11 cellular contexts compared by ENCODE assay signal in the genomic region with DNA sequence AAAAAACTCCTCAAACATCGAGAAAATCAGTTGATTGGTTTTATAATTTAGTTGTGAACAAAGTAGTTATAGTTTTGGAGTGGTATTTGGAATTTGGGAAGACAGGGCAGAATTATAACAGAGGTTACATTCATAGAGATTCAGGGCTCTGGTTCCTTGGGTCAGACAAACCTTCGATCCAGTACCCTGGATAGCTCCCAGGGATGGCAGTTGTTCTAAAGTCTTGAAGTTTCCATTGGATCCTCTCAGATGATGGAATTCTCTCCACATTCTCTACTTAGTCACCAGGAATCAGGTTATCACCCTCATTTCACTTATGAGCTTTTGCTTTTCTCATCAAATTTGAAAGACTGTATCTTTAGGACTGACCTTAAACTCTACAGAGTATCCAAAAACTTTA.
A peak's percentile ranks its signal among the peaks of the same experiment; 100 is the strongest.
DNase-seq lines count a peak whose midpoint lies in the region; ATAC-seq and TF ChIP-seq lines count a peak whose summit lies in the region.
"Had no signal": no experiment of that assay in that cellular context is flagged by ENCODE, and none has a peak within 500 bp of the region (broad histone marks: within the 10 kb centered on the region; RNA-seq: fewer than 3 reads in every experiment).

No MANE protein-coding gene starts in this region.

- peaks cover 0 to 8% (median 0%) of the 10 kb centered on the region in 9 donors for H3K9me3 Mint-ChIP-seq in naive thymus-derived CD8-positive, alpha-beta T cell
- H3K9me3 Mint-ChIP-seq: brain had no signal

- H3K27ac Mint-ChIP-seq in naive thymus-derived CD8-positive, alpha-beta T cell: no peak overlapping the region
- H3K27ac Mint-ChIP-seq: brain had no signal

- no peaks in the 10 kb centered on the region for H3K9me3 ChIP-seq in AG04450 (ENCODE audit: control insufficient read depth, insufficient read depth, low read length)

- H3K4me3 Mint-ChIP-seq in naive thymus-derived CD8-positive, alpha-beta T cell: no peak overlapping the region

- H3K36me3 Mint-ChIP-seq in naive thymus-derived CD8-positive, alpha-beta T cell: no peaks in the 10 kb centered on the region
- H3K36me3 Mint-ChIP-seq: brain had no signal

- DNase-seq in AG04450 (ENCODE audit: low read depth, low spot score) (peak; percentile 2), M059J (ENCODE audit: low read depth) (peak; percentile 40), choroid plexus epithelial cell (ENCODE audit: low read depth) (peak; percentile 64), islet precursor cell (peak; percentile 63), CD1c-positive myeloid dendritic cell (ENCODE audit: extremely low spot score) (no peak), SKM-1 (lab: John Stamatoyannopoulos, UW; ENCODE audit: unreplicated experiment) (no peak)
- no peak for DNase-seq in naive thymus-derived CD8-positive, alpha-beta T cell
- DNase-seq: NCI-H446, SHP77 treated with DMSO at 0.1 percent for 48 hours had no signal

- peaks cover 0 to 1% (median 0%) of the 10 kb centered on the region in 5 donors for H3K27me3 Mint-ChIP-seq in naive thymus-derived CD8-positive, alpha-beta T cell

- no peak for ATAC-seq in naive thymus-derived CD8-positive, alpha-beta T cell
- ATAC-seq in GM18519 (IDR thresholded peaks at IDR 0.05; ENCODE audit: low FRiP score, unreplicated experiment): no peak

- POLR2A ChIA-PET in AG04450 (lab: Yijun Ruan, JAX): no interaction called here
- POLR2A ChIA-PET in naive thymus-derived CD8-positive, alpha-beta T cell (lab: Charles Lee): no interaction called here

- CTCF ChIA-PET in AG04450 (lab: Charles Lee): no interaction called here

- no peaks in the 10 kb centered on the region for H3K27me3 ChIP-seq in AG04450 (ENCODE audit: control insufficient read depth, insufficient read depth, low read length)

- H3K4me3 ChIP-seq in AG04450 (ENCODE audit: low read depth, low read length) (no peak overlapping the region), choroid plexus epithelial cell (ENCODE audit: low read depth, low read length) (no peak overlapping the region)

- H3K27ac ChIP-seq in AG04450 (ENCODE audit: low read depth, low read length): no peak overlapping the region

- TF ChIP-seq CTCF in AG04450 (IDR thresholded peaks at IDR 0.05; ENCODE audit: low read depth, low read length) (no peak), choroid plexus epithelial cell (conservative IDR thresholded peaks at IDR 0.05; ENCODE audit: low read depth, low read length) (no peak)

- H3K4me1 Mint-ChIP-seq in naive thymus-derived CD8-positive, alpha-beta T cell: no peaks in the 10 kb centered on the region
- H3K4me1 Mint-ChIP-seq: brain had no signal

Comparison
In these comparisons a context has a peak if more than half of its experiments do, and no peak if none do; other contexts are left out.
1. DNase-seq: peak in AG04450 (single experiment), M059J (single experiment), choroid plexus epithelial cell (single experiment) and islet precursor cell (single experiment); none in naive thymus-derived CD8-positive, alpha-beta T cell (0 of 10), CD1c-positive myeloid dendritic cell (single experiment) and SKM-1 (single experiment).